Comparison of ENCODE assay signal across 8 cellular contexts in genomic region chr4:179307297-179308136, GRCh38.
DNase-seq lines count a peak whose midpoint lies in the region; ATAC-seq and TF ChIP-seq lines count a peak whose summit lies in the region.

No MANE protein-coding gene starts in this region.

- H3K4me1 Mint-ChIP-seq in brain: no peaks in the 10 kb centered on the region
- no peaks in the 10 kb centered on the region for H3K4me1 Mint-ChIP-seq in naive thymus-derived CD4-positive, alpha-beta T cell

- no peak overlapping the region for H3K27ac Mint-ChIP-seq in brain
- H3K27ac Mint-ChIP-seq in naive thymus-derived CD4-positive, alpha-beta T cell: no peak overlapping the region

- H3K4me3 Mint-ChIP-seq in brain: no peak overlapping the region
- H3K4me3 Mint-ChIP-seq in naive thymus-derived CD4-positive, alpha-beta T cell: no peak overlapping the region

- 65% methylated on average over 4 of the region's 4 CpGs for WGBS in right cardiac atrium

- CTCF ChIA-PET in AG04450 (lab: Charles Lee): interaction anchor here (0.6 to 1.8 kb wide), 9 partner anchors 12 to 1754 kb away, joined by 3 to 6 read pairs (median 4); no protein-coding TSS in a partner anchor
- CTCF ChIA-PET in naive thymus-derived CD4-positive, alpha-beta T cell (lab: Charles Lee): no interaction called here

- no peaks in the 10 kb centered on the region for H3K36me3 ChIP-seq in Karpas-422 (ENCODE audit: insufficient read depth, low read length)
- no peaks in the 10 kb centered on the region for H3K36me3 ChIP-seq in naive thymus-derived CD4-positive, alpha-beta T cell (ENCODE audit: control insufficient read depth in 2 of 3, insufficient read depth in 3 of 3, low read length in 3 of 3)

- POLR2A ChIA-PET in AG04450 (lab: Yijun Ruan, JAX): no interaction called here
- POLR2A ChIA-PET in naive thymus-derived CD4-positive, alpha-beta T cell (lab: Charles Lee): no interaction called here

- no peak overlapping the region for H3K27ac ChIP-seq in AG04450 (ENCODE audit: low read depth, low read length)
- H3K27ac ChIP-seq in Karpas-422 (ENCODE audit: low read length): no peak overlapping the region
- H3K27ac ChIP-seq in naive thymus-derived CD4-positive, alpha-beta T cell (ENCODE audit: low read depth, low read length): no peak overlapping the region
- no peak overlapping the region for H3K27ac ChIP-seq in right cardiac atrium (ENCODE audit: low read length)

- DNase-seq in AG04450 (ENCODE audit: low read depth, low spot score) (peak; percentile 13), EH (ENCODE audit: low read depth) (peak; percentile 27), Karpas-422 (peak; percentile 62), right cardiac atrium (no peak), posterior cingulate gyrus (no peak)
- DNase-seq in naive thymus-derived CD4-positive, alpha-beta T cell: peak in 2 of 9 donors; percentile 2 to 21

- no peak overlapping the region for H3K9ac ChIP-seq in Karpas-422 (ENCODE audit: low read length)

- H3K9me3 ChIP-seq in AG04450 (ENCODE audit: control insufficient read depth, insufficient read depth, low read length) (no peaks in the 10 kb centered on the region), Karpas-422 (ENCODE audit: low read length) (no peaks in the 10 kb centered on the region), right cardiac atrium (ENCODE audit: control insufficient read depth, low read length) (no peaks in the 10 kb centered on the region)
- no peaks in the 10 kb centered on the region for H3K9me3 ChIP-seq in naive thymus-derived CD4-positive, alpha-beta T cell (ENCODE audit: control insufficient read depth in 2 of 3, low read length in 3 of 3)

- TF ChIP-seq CTCF in AG04450 (IDR thresholded peaks at IDR 0.05; ENCODE audit: low read depth, low read length): peak; percentile 85
- peak; percentile 49 to 65 for TF ChIP-seq CTCF in brain (conservative IDR thresholded peaks at IDR 0.05)

- no peak overlapping the region for H3K4me2 ChIP-seq in Karpas-422 (ENCODE audit: low read depth, low read length, poor library complexity, severe bottlenecking)

- H3K4me1 ChIP-seq in Karpas-422 (ENCODE audit: low read length) (no peaks in the 10 kb centered on the region), right cardiac atrium (ENCODE audit: control insufficient read depth, insufficient read depth, low read length) (no peaks in the 10 kb centered on the region)
- H3K4me1 ChIP-seq in naive thymus-derived CD4-positive, alpha-beta T cell (ENCODE audit: control insufficient read depth in 2 of 2, insufficient read depth in 2 of 2, low read length in 2 of 2): no peaks in the 10 kb centered on the region

- no peaks in the 10 kb centered on the region for H3K9me2 ChIP-seq in Karpas-422 (replicated peaks; ENCODE audit: insufficient read depth, low read length)

- no peaks in the 10 kb centered on the region for H3K36me3 Mint-ChIP-seq in brain
- H3K36me3 Mint-ChIP-seq in naive thymus-derived CD4-positive, alpha-beta T cell: no peaks in the 10 kb centered on the region

- intact Hi-C loops in naive thymus-derived CD4-positive, alpha-beta T cell (cut with micrococcal nuclease): no loop called here
- intact Hi-C loops in right cardiac atrium (cut with DNase I): no loop called here
- intact Hi-C loops in posterior cingulate gyrus (cut with DNase I): no loop called here

- no peaks in the 10 kb centered on the region for H4K20me1 ChIP-seq in Karpas-422 (ENCODE audit: insufficient read depth, low read depth, low read length)

- peak; percentile 81 for ATAC-seq in GM21825 (IDR thresholded peaks at IDR 0.05; ENCODE audit: unreplicated experiment)
- peak; percentile 40 for ATAC-seq in naive thymus-derived CD4-positive, alpha-beta T cell
- no peak for ATAC-seq in right cardiac atrium

- H3K27me3 ChIP-seq in AG04450 (ENCODE audit: control insufficient read depth, insufficient read depth, low read length): no peaks in the 10 kb centered on the region
- no peaks in the 10 kb centered on the region for H3K27me3 ChIP-seq in Karpas-422 (ENCODE audit: low read length)
- no peaks in the 10 kb centered on the region for H3K27me3 ChIP-seq in naive thymus-derived CD4-positive, alpha-beta T cell (ENCODE audit: control insufficient read depth in 2 of 2, insufficient read depth in 2 of 2, low read length in 2 of 2)
- H3K27me3 ChIP-seq in right cardiac atrium (ENCODE audit: control insufficient read depth, insufficient read depth): no peaks in the 10 kb centered on the region

- no peaks in the 10 kb centered on the region for H3K79me2 ChIP-seq in Karpas-422 (ENCODE audit: low read length)

- no peak overlapping the region for H2AFZ ChIP-seq in Karpas-422 (ENCODE audit: low read length)

- H3K4me3 ChIP-seq in AG04450 (ENCODE audit: low read depth, low read length) (no peak overlapping the region), Karpas-422 (ENCODE audit: low read length) (no peak overlapping the region), right cardiac atrium (ENCODE audit: low read length) (no peak overlapping the region)
- H3K4me3 ChIP-seq in naive thymus-derived CD4-positive, alpha-beta T cell (ENCODE audit: low read length): no peak overlapping the region

- peaks cover 20 to 61% (median 46%) of the 10 kb centered on the region in 5 experiments for H3K9me3 Mint-ChIP-seq in brain
- peaks cover 0 to 29% (median 7%) of the 10 kb centered on the region in 11 donors for H3K9me3 Mint-ChIP-seq in naive thymus-derived CD4-positive, alpha-beta T cell

- H3K27me3 Mint-ChIP-seq in brain: peaks cover 2% of the 10 kb centered on the region
- H3K27me3 Mint-ChIP-seq in naive thymus-derived CD4-positive, alpha-beta T cell: no peaks in the 10 kb centered on the region

Comparison
In these comparisons a context has a peak if more than half of its experiments do, and no peak if none do; other contexts are left out.
1. DNase-seq: peak in AG04450 (single experiment), EH (single experiment) and Karpas-422 (single experiment); none in right cardiac atrium (0 of 3) and posterior cingulate gyrus (0 of 10).
2. ATAC-seq: peak in GM21825 (single experiment) and naive thymus-derived CD4-positive, alpha-beta T cell (single experiment); none in right cardiac atrium (0 of 2).